In genomic region chr11:46119352-46120216, GRCh38 we compare ENCODE assay signal across 1 cellular context.
TF ChIP-seq lines count a peak whose summit lies in the region.

No MANE protein-coding gene starts in this region.

TF ChIP-seq in GM12878, 131 proteins besides CTCF, POLR2A, EP300 and RAD21 (continued from another document and continues in another):
- no peak for TF ChIP-seq RBBP5 (conservative IDR thresholded peaks at IDR 0.05)
- no peak for TF ChIP-seq MEF2B (IDR thresholded peaks at IDR 0.05; ENCODE audit: partially characterized antibody, poor library complexity, severe bottlenecking)
- no peak for TF ChIP-seq RB1 (IDR thresholded peaks at IDR 0.05; ENCODE audit: borderline replicate concordance)
- no peak for TF ChIP-seq E4F1 (IDR thresholded peaks at IDR 0.05; ENCODE audit: borderline replicate concordance, partially characterized antibody)
- TF ChIP-seq ZZZ3 (IDR thresholded peaks at IDR 0.05; ENCODE audit: control insufficient read depth, insufficient read length, low read depth) = no peak
- peak in 1 of 2 experiments; percentile 91; a peak in 2 of 3 replicates for TF ChIP-seq EGR1 (IDR thresholded peaks at IDR 0.05; ENCODE audit: borderline replicate concordance in 1 of 2, low read depth in 2 of 2, low read length in 2 of 2)
- no peak for TF ChIP-seq TCF7 (IDR thresholded peaks at IDR 0.05; ENCODE audit: borderline replicate concordance)
- peak; percentile 61; the same call in 1 of the 2 replicates for TF ChIP-seq SMARCA5 (IDR thresholded peaks at IDR 0.05)
- TF ChIP-seq USF2 (IDR thresholded peaks at IDR 0.05; ENCODE audit: borderline replicate concordance, low read depth, low read length) = no peak
- no peak for TF ChIP-seq KLF5 (IDR thresholded peaks at IDR 0.05; ENCODE audit: partially characterized antibody)
- no peak for TF ChIP-seq NR2C1 (IDR thresholded peaks at IDR 0.05)
- 0 out of 2 replicates have a peak, but pooled peaks have one; percentile 45 for TF ChIP-seq CREB1 (IDR thresholded peaks at IDR 0.05; ENCODE audit: low read depth)
- TF ChIP-seq ZNF274 (IDR thresholded peaks at IDR 0.05; ENCODE audit: insufficient read depth, insufficient read length) = no peak
- TF ChIP-seq IRF3 (IDR thresholded peaks at IDR 0.05) = no peak
- no peak for TF ChIP-seq POLR2AphosphoS2 (IDR thresholded peaks at IDR 0.05; ENCODE audit: low read depth, low read length)
- TF ChIP-seq MXI1 (IDR thresholded peaks at IDR 0.05; ENCODE audit: low read depth, low read length) = no peak; the same call in 1 of the 2 replicates
- TF ChIP-seq RELA (IDR thresholded peaks at IDR 0.05; ENCODE audit: borderline replicate concordance, partially characterized antibody) = peak; percentile 18
- peak; percentile 66 for TF ChIP-seq ZNF384 (IDR thresholded peaks at IDR 0.05; ENCODE audit: borderline replicate concordance, low read depth, low read length)
- peak; percentile 54; the same call in 1 of the 2 replicates for TF ChIP-seq CREM (IDR thresholded peaks at IDR 0.05; ENCODE audit: low read depth)
- no peak for TF ChIP-seq EZH2 (IDR thresholded peaks at IDR 0.05; ENCODE audit: borderline replicate concordance, control insufficient read depth, low read depth, low read length)
- no peak; the same call in 1 of the 2 replicates for TF ChIP-seq BACH1 (IDR thresholded peaks at IDR 0.05; ENCODE audit: borderline replicate concordance)
- no peak for TF ChIP-seq BCL11A (IDR thresholded peaks at IDR 0.05; ENCODE audit: low read depth, low read length)
- TF ChIP-seq ZNF687 (IDR thresholded peaks at IDR 0.05) = no peak
- no peak for TF ChIP-seq MYC (IDR thresholded peaks at IDR 0.05; ENCODE audit: insufficient read depth, insufficient read length, insufficient replicate concordance, low read length, severe bottlenecking)
- TF ChIP-seq IKZF1 (conservative IDR thresholded peaks at IDR 0.05) = peak; percentile 34; the same call in 1 of the 2 replicates
- no peak for TF ChIP-seq MAX (IDR thresholded peaks at IDR 0.05; ENCODE audit: low read depth, low read length)
- peak; percentile 63; the same call in 1 of the 2 replicates for TF ChIP-seq HDGF (IDR thresholded peaks at IDR 0.05)
- no peak for TF ChIP-seq BCL3 (IDR thresholded peaks at IDR 0.05; ENCODE audit: borderline replicate concordance, insufficient read depth, low read depth, low read length, poor library complexity, severe bottlenecking)
- TF ChIP-seq POLR2AphosphoS5 (IDR thresholded peaks at IDR 0.05; ENCODE audit: low read length) = no peak
- TF ChIP-seq MTA2 (IDR thresholded peaks at IDR 0.05; ENCODE audit: low read depth) = no peak
- no peak for TF ChIP-seq ZBTB11 (CRISPR knock-in tag; IDR thresholded peaks at IDR 0.05)
- TF ChIP-seq PRDM15 (CRISPR knock-in tag; IDR thresholded peaks at IDR 0.05) = no peak
- 0 out of 2 replicates have a peak, but pooled peaks have one; percentile 4 for TF ChIP-seq HSF1 (IDR thresholded peaks at IDR 0.05; ENCODE audit: low read depth, low read length)
- no peak for TF ChIP-seq LARP7 (IDR thresholded peaks at IDR 0.05)
- TF ChIP-seq RUNX3 (IDR thresholded peaks at IDR 0.05; ENCODE audit: low read length) = peak; percentile 44
- TF ChIP-seq ZSCAN29 (IDR thresholded peaks at IDR 0.05) = no peak
